In genomic region chr2:237336131-237336530, GRCh38 we compare ENCODE assay signal across 14 cellular contexts.
"Had no signal": no experiment of that assay in that cellular context is flagged by ENCODE, and none has a peak within 500 bp of the region (broad histone marks: within the 10 kb centered on the region; RNA-seq: fewer than 3 reads in every experiment).

No MANE protein-coding gene starts in this region.

- H3K9me3 Mint-ChIP-seq: activated CD4-positive, alpha-beta memory T cell treated with anti-CD3 and anti-CD28 coated beads, Interleukin-2, amount 10 ng/mL, durations not matched to agents 7 days and 5 days; activated T-helper 1 cell treated with anti-CD3 and anti-CD28 coated beads, Interleukin-12 subunit alpha, Interleukin-12 subunit beta, Interleukin-2, Interleukin-4 antibody, amounts not matched to agents 30 ng/mL and 10 ng/mL and 1 ng/mL, durations not matched to agents 14 hours and 24 hours and 36 hours; dendritic cell treated with granulocyte-macrophage colony-stimulating factor and Interleukin-4, amounts not matched to agents 40 ng/mL and 50 ng/mL, for 4 days; mesothelial cell of epicardium; stimulated activated effector memory CD8-positive, alpha-beta T cell treated with anti-CD3 and anti-CD28 coated beads, Interleukin-12 subunit alpha, Interleukin-12 subunit beta, amount 100 ng/mL, for 72 hours had no signal

- H3K27ac Mint-ChIP-seq: activated CD4-positive, alpha-beta memory T cell treated with anti-CD3 and anti-CD28 coated beads, Interleukin-2, amount 10 ng/mL, durations not matched to agents 7 days and 5 days; activated T-helper 1 cell treated with anti-CD3 and anti-CD28 coated beads, Interleukin-12 subunit alpha, Interleukin-12 subunit beta, Interleukin-2, Interleukin-4 antibody, amounts not matched to agents 30 ng/mL and 10 ng/mL and 1 ng/mL, durations not matched to agents 14 hours and 24 hours and 36 hours; dendritic cell treated with granulocyte-macrophage colony-stimulating factor and Interleukin-4, amounts not matched to agents 40 ng/mL and 50 ng/mL, for 4 days; mesothelial cell of epicardium; progenitor cell of endocrine pancreas; stimulated activated effector memory CD8-positive, alpha-beta T cell treated with anti-CD3 and anti-CD28 coated beads, Interleukin-12 subunit alpha, Interleukin-12 subunit beta, amount 100 ng/mL, for 72 hours had no signal

- ATAC-seq: sciatic nerve; stimulated activated effector memory CD8-positive, alpha-beta T cell treated with anti-CD3 and anti-CD28 coated beads, Interleukin-12 subunit alpha, Interleukin-12 subunit beta, amount 100 ng/mL, for 72 hours had no signal

- H3K4me3 Mint-ChIP-seq: activated CD4-positive, alpha-beta memory T cell treated with anti-CD3 and anti-CD28 coated beads, Interleukin-2, amount 10 ng/mL, durations not matched to agents 7 days and 5 days; activated T-helper 1 cell treated with anti-CD3 and anti-CD28 coated beads, Interleukin-12 subunit alpha, Interleukin-12 subunit beta, Interleukin-2, Interleukin-4 antibody, amounts not matched to agents 30 ng/mL and 10 ng/mL and 1 ng/mL, durations not matched to agents 14 hours and 24 hours and 36 hours; dendritic cell treated with granulocyte-macrophage colony-stimulating factor and Interleukin-4, amounts not matched to agents 40 ng/mL and 50 ng/mL, for 4 days; mesothelial cell of epicardium; stimulated activated effector memory CD8-positive, alpha-beta T cell treated with anti-CD3 and anti-CD28 coated beads, Interleukin-12 subunit alpha, Interleukin-12 subunit beta, amount 100 ng/mL, for 72 hours had no signal

- H3K27ac ChIP-seq: SK-N-MC had no signal

- H3K4me1 Mint-ChIP-seq: activated CD4-positive, alpha-beta memory T cell treated with anti-CD3 and anti-CD28 coated beads, Interleukin-2, amount 10 ng/mL, durations not matched to agents 7 days and 5 days; stimulated activated effector memory CD8-positive, alpha-beta T cell treated with anti-CD3 and anti-CD28 coated beads, Interleukin-12 subunit alpha, Interleukin-12 subunit beta, amount 100 ng/mL, for 72 hours had no signal

- H3K27me3 Mint-ChIP-seq: activated CD4-positive, alpha-beta memory T cell treated with anti-CD3 and anti-CD28 coated beads, Interleukin-2, amount 10 ng/mL, durations not matched to agents 7 days and 5 days had no signal

- H3K4me3 ChIP-seq: SK-N-MC had no signal

- DNase-seq: activated CD4-positive, alpha-beta memory T cell treated with anti-CD3 and anti-CD28 coated beads, Interleukin-2, amount 10 ng/mL, durations not matched to agents 7 days and 5 days; activated CD4-positive, alpha-beta T cell treated with anti-CD3 and anti-CD28 coated beads for 4 hours; aorta; effector memory CD4-positive, alpha-beta T cell; foreskin melanocyte; T-helper 1 cell; T1000 had no signal
